Comparison of ENCODE assay signal across 22 cellular contexts in the genomic region with DNA sequence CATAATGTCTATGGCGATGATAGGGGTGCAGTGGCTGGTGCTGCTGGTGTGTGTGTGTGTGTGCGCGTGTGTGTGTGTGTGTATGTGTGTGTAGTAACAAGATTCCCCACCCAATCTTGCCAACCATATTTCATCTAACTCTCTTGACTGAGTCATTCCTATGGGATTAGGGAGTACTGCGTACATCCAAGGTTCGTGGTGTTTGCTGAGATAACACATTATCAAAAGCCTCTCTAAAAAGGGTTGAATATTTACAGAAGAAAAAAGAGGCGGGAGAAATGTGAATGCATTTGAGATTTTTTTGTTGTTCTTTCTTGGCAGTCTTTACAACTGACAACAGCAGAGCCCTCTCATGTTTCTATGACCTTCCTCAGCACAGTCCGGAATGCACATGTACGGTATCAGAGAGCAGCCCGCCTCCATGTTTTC.
A peak's percentile ranks its signal among the peaks of the same experiment; 100 is the strongest.
DNase-seq lines count a peak whose midpoint lies in the region; ATAC-seq, FAIRE-seq and TF ChIP-seq lines count a peak whose summit lies in the region.
"Had no signal": no experiment of that assay in that cellular context is flagged by ENCODE, and none has a peak within 500 bp of the region (broad histone marks: within the 10 kb centered on the region; RNA-seq: fewer than 3 reads in every experiment).

No MANE protein-coding gene starts in this region.

- peak; percentile 60 for ATAC-seq in HepG2
- no peak for ATAC-seq in right lobe of liver
- ATAC-seq in HG03159 (IDR thresholded peaks at IDR 0.05; ENCODE audit: unreplicated experiment), result no peak
- no peak for ATAC-seq in GM18517 (IDR thresholded peaks at IDR 0.05; ENCODE audit: unreplicated experiment)
- no peak for ATAC-seq in HG03139 (IDR thresholded peaks at IDR 0.05; ENCODE audit: unreplicated experiment)
- ATAC-seq: foreskin keratinocyte, lower lobe of right lung had no signal

- H3K27me3 Mint-ChIP-seq in chondrocyte (ENCODE audit: low read depth) (no peaks in the 10 kb centered on the region), mesothelial cell of epicardium (ENCODE audit: low read depth) (no peaks in the 10 kb centered on the region)
- H3K27me3 Mint-ChIP-seq: activated naive CD8-positive, alpha-beta T cell treated with anti-CD3 and anti-CD28 coated beads, Interleukin-2, amount 10 ng/mL, durations not matched to agents 7 days and 5 days had no signal

- no peaks in the 10 kb centered on the region for H3K27me3 ChIP-seq in HepG2 (ENCODE audit: control insufficient read depth in 1 of 2, insufficient read depth in 2 of 2, low read length in 2 of 2)
- H3K27me3 ChIP-seq in right lobe of liver, result no peaks in the 10 kb centered on the region
- H3K27me3 ChIP-seq: breast epithelium, foreskin keratinocyte had no signal

- H3K9me3 Mint-ChIP-seq in chondrocyte (ENCODE audit: low read depth) (no peaks in the 10 kb centered on the region), mesothelial cell of epicardium (no peaks in the 10 kb centered on the region)
- H3K9me3 Mint-ChIP-seq: activated naive CD8-positive, alpha-beta T cell treated with anti-CD3 and anti-CD28 coated beads, Interleukin-2, amount 10 ng/mL, durations not matched to agents 7 days and 5 days had no signal

- TF ChIP-seq CTCF in HepG2 (CRISPR knock-in tag; IDR thresholded peaks at IDR 0.05) (no peak), right lobe of liver (IDR thresholded peaks at IDR 0.05) (no peak), chondrocyte (IDR thresholded peaks at IDR 0.05) (no peak), mesothelial cell of epicardium (IDR thresholded peaks at IDR 0.05; ENCODE audit: unreplicated experiment) (no peak)

- DNase-seq in HepG2 (ENCODE audit: low spot score) (peak; percentile 75), right lobe of liver (no peak), chondrocyte (ENCODE audit: low spot score) (no peak), mesothelial cell of epicardium (ENCODE audit: low spot score in 2 of 2, unreplicated experiment in 2 of 2) (no peak), DMS 273 (lab: John Stamatoyannopoulos, UW; ENCODE audit: unreplicated experiment) (no peak)
- DNase-seq: activated CD4-positive, CD25-positive, alpha-beta regulatory T cell treated with anti-CD3 and anti-CD28 coated beads, Interleukin-2, amount 50 U/mL, for 72 hours; activated CD8-positive, alpha-beta memory T cell treated with anti-CD3 and anti-CD28 coated beads for 24 hours; activated naive CD8-positive, alpha-beta T cell treated with anti-CD3 and anti-CD28 coated beads, Interleukin-2, amount 10 ng/mL, durations not matched to agents 7 days and 5 days; DND-41; foreskin keratinocyte; lower lobe of right lung; NCI-H1092 treated with DMSO at 0.1 percent for 48 hours; NCI-H2081 treated with DMSO at 0.1 percent for 48 hours; NCI-H510A treated with DMSO at 0.1 percent for 48 hours; retina; stimulated activated CD8-positive, alpha-beta memory T cell treated with anti-CD3 and anti-CD28 coated beads, Interleukin-4, amount 100 ng/mL, for 48 hours had no signal

- peak overlapping the region; percentile 49 for H3K4me3 Mint-ChIP-seq in chondrocyte (ENCODE audit: unreplicated experiment)
- peak overlapping the region; percentile 29 for H3K4me3 Mint-ChIP-seq in mesothelial cell of epicardium
- H3K4me3 Mint-ChIP-seq: activated naive CD8-positive, alpha-beta T cell treated with anti-CD3 and anti-CD28 coated beads, Interleukin-2, amount 10 ng/mL, durations not matched to agents 7 days and 5 days had no signal

- H3K27ac Mint-ChIP-seq in chondrocyte (ENCODE audit: unreplicated experiment) (peak overlapping the region; percentile 92), mesothelial cell of epicardium (peak overlapping the region; percentile 81)
- H3K27ac Mint-ChIP-seq: activated naive CD8-positive, alpha-beta T cell treated with anti-CD3 and anti-CD28 coated beads, Interleukin-2, amount 10 ng/mL, durations not matched to agents 7 days and 5 days; activated T-helper 2 cell treated with anti-CD3 and anti-CD28 coated beads, Interferon-gamma antibody, Interleukin-2, Interleukin-4, amounts not matched to agents 10 μg/mL and 5 μg/mL and 100 μg/mL, durations not matched to agents 14 hours and 24 hours and 36 hours had no signal

- H3K79me2 ChIP-seq in HepG2 (ENCODE audit: insufficient read depth, low read length), result no peaks in the 10 kb centered on the region

- BruUV-seq in HepG2 (replicated peaks; lab: Mats Ljungman, UMichigan), result no TSS peak

- no peak overlapping the region for H3K4me2 ChIP-seq in HepG2 (ENCODE audit: low read depth, low read length)

- no peaks in the 10 kb centered on the region; the same call in 1 of the 2 replicates for H4K20me1 ChIP-seq in HepG2 (ENCODE audit: insufficient read depth, low read length)

- no peak overlapping the region for H2AFZ ChIP-seq in HepG2 (ENCODE audit: low read length)

- WGBS in HepG2 (ENCODE audit: low lambda C conversion rate), result 82% methylated on average over 9 of the region's 9 CpGs
- 80% methylated on average over 9 of the region's 9 CpGs for WGBS in right lobe of liver (ENCODE audit: insufficient coverage, low coverage, low lambda C conversion rate, missing lambda C conversion rate)

- CTCF ChIA-PET in HepG2 (lab: Yijun Ruan, JAX; ENCODE audit: low intra/inter-chr PET ratio, low total read pairs), result no interaction called here

- H3K36me3 ChIP-seq in HepG2 (replicated peaks in 1 of 2; ENCODE audit: control insufficient read depth in 1 of 2, insufficient read depth in 2 of 2, low read length in 2 of 2) (peaks cover 2 to 7% of the 10 kb centered on the region in 2 experiments; a peak in 4 of 5 replicates), right lobe of liver (no peaks in the 10 kb centered on the region)
- H3K36me3 ChIP-seq: breast epithelium, lower lobe of right lung had no signal

- no peaks in the 10 kb centered on the region for H3K9me3 ChIP-seq in HepG2 (ENCODE audit: low read length)
- no peaks in the 10 kb centered on the region for H3K9me3 ChIP-seq in right lobe of liver
- H3K9me3 ChIP-seq: breast epithelium, lower lobe of right lung had no signal

- intact Hi-C loops in HepG2 (cut with micrococcal nuclease; ENCODE audit: unreplicated experiment), result no loop called here
- intact Hi-C loops in right lobe of liver (cut with DNase I), result no loop called here

- H3K9ac ChIP-seq in HepG2 (ENCODE audit: insufficient read depth, low read depth, low read length), result no peak overlapping the region

- TF ChIP-seq RAD21 in HepG2 (CRISPR knock-in tag; IDR thresholded peaks at IDR 0.05), result no peak

- H3K4me1 Mint-ChIP-seq in chondrocyte (ENCODE audit: low read depth), result peaks cover 56% of the 10 kb centered on the region
- H3K4me1 Mint-ChIP-seq in mesothelial cell of epicardium, result peaks cover 55% of the 10 kb centered on the region

- no peak for TF ChIP-seq POLR2A in HepG2 (IDR thresholded peaks at IDR 0.05; ENCODE audit: insufficient read depth in 1 of 2, low read depth in 2 of 2, low read length in 2 of 2)
- no peak for TF ChIP-seq POLR2A in right lobe of liver (IDR thresholded peaks at IDR 0.05)

- in situ Hi-C loops in HepG2 (cut with HindIII; ENCODE audit: extremely low pct_ligation_motif_present, low pct_unique_long_range_greater_than_20kb), result no loop called here

- FAIRE-seq in HepG2 (lab: Jason Lieb, UNC), result no peak
- FAIRE-seq: H54 had no signal

- no peak overlapping the region for H3K27ac ChIP-seq in HepG2 (ENCODE audit: extremely low read length, insufficient read depth, low read length)
- H3K27ac ChIP-seq in right lobe of liver, result no peak overlapping the region
- H3K27ac ChIP-seq: breast epithelium, foreskin keratinocyte, lower lobe of right lung had no signal

- POLR2A ChIA-PET in HepG2 (lab: Yijun Ruan, JAX), result no interaction called here

- TF ChIP-seq EP300 in HepG2 (IDR thresholded peaks at IDR 0.05; ENCODE audit: low read depth in 2 of 2, low read length in 2 of 2), result no peak
- no peak for TF ChIP-seq EP300 in HepG2 (CRISPR knock-in tag; IDR thresholded peaks at IDR 0.05; ENCODE audit: borderline replicate concordance)

- H3K4me1 ChIP-seq in HepG2 (ENCODE audit: insufficient read depth, low read length), result peaks cover 15% of the 10 kb centered on the region
- H3K4me1 ChIP-seq in right lobe of liver, result no peaks in the 10 kb centered on the region
- H3K4me1 ChIP-seq: foreskin keratinocyte had no signal

- H3K4me3 ChIP-seq in HepG2 (replicated peaks in 1 of 3; ENCODE audit: insufficient read depth in 1 of 3, low read depth in 2 of 3, low read length in 3 of 3), result no peak overlapping the region
- H3K4me3 ChIP-seq in right lobe of liver, result no peak overlapping the region
- H3K4me3 ChIP-seq: breast epithelium, lower lobe of right lung had no signal

- H3K36me3 Mint-ChIP-seq in chondrocyte (ENCODE audit: low read depth) (peaks cover 2% of the 10 kb centered on the region), mesothelial cell of epicardium (peaks cover 7% of the 10 kb centered on the region)

TF ChIP-seq in HepG2, 621 proteins besides CTCF, POLR2A, EP300 and RAD21 (continues in another document):
- no peak for TF ChIP-seq EZH2 (conservative IDR thresholded peaks at IDR 0.05; ENCODE audit: low read depth, low read length)
- TF ChIP-seq TCF7 (IDR thresholded peaks at IDR 0.05; ENCODE audit: low read depth), result peak; percentile 59; the same call in 1 of the 2 replicates
- TF ChIP-seq PITX1 (CRISPR knock-in tag; IDR thresholded peaks at IDR 0.05), result 0 out of 2 replicates have a peak, but pooled peaks have one; percentile 33
- no peak for TF ChIP-seq FOXA1 (IDR thresholded peaks at IDR 0.05)
- TF ChIP-seq FOXA1 (CRISPR knock-in tag; IDR thresholded peaks at IDR 0.05), result 0 out of 2 replicates have a peak, but pooled peaks have one; percentile 18
- peak; percentile 47; the same call in 1 of the 2 replicates for TF ChIP-seq FOSL2 (CRISPR knock-in tag; IDR thresholded peaks at IDR 0.05)
- TF ChIP-seq CHD4 (IDR thresholded peaks at IDR 0.05; ENCODE audit: borderline replicate concordance, low read length), result no peak
- TF ChIP-seq SP5 (CRISPR knock-in tag; IDR thresholded peaks at IDR 0.05; ENCODE audit: borderline replicate concordance, low read depth), result peak; percentile 53
- TF ChIP-seq SOX13 (IDR thresholded peaks at IDR 0.05), result no peak
- peak in 1 of 2 experiments; percentile 61; a peak in 1 of 4 replicates for TF ChIP-seq SOX13 (CRISPR knock-in tag; conservative IDR thresholded peaks at IDR 0.05 in 1 of 2, IDR thresholded peaks at IDR 0.05 in 1 of 2)
- no peak for TF ChIP-seq ZBTB3 (CRISPR knock-in tag; IDR thresholded peaks at IDR 0.05; ENCODE audit: borderline replicate concordance, low read depth)
- no peak for TF ChIP-seq HINFP (CRISPR knock-in tag; IDR thresholded peaks at IDR 0.05; ENCODE audit: low read depth)
